In genomic region chr12:127145929-127146789, GRCh38 we compare ENCODE assay signal across 8 cellular contexts.
A peak's percentile ranks its signal among the peaks of the same experiment; 100 is the strongest.
DNase-seq lines count a peak whose midpoint lies in the region; ATAC-seq and TF ChIP-seq lines count a peak whose summit lies in the region.

No MANE protein-coding gene starts in this region.

- intact Hi-C loops in esophagus squamous epithelium (cut with DNase I), result no loop called here

- H3K4me1 ChIP-seq in esophagus squamous epithelium (peaks cover 0 to 13% (median 0%) of the 10 kb centered on the region in 3 donors), neuronal stem cell (ENCODE audit: control insufficient read depth in 2 of 2, insufficient read depth in 1 of 2, low read depth in 1 of 2, low read length in 2 of 2) (peaks cover 0 to 11% of the 10 kb centered on the region in 2 donors)

- peak overlapping the region; percentile 86 for H2AK5ac ChIP-seq in neuronal stem cell (ENCODE audit: low read depth, low read length)

- no peak for TF ChIP-seq CTCF in esophagus squamous epithelium (IDR thresholded peaks at IDR 0.05)

- H3K18ac ChIP-seq in neuronal stem cell (ENCODE audit: low read length), result peak overlapping the region; percentile 22

- H3K4me3 ChIP-seq in esophagus squamous epithelium (peak overlapping the region; percentile 46 to 68 (median 48)), neuronal stem cell (ENCODE audit: low read length in 2 of 2) (peak overlapping the region in 1 of 2 donors; percentile 25)

- WGBS in esophagus squamous epithelium, 2 donors, result 13 to 27% methylated on average over 9 to 19 of the region's 85 CpGs
- no CpG with 5 or more reads among the region's 85 CpGs for WGBS in neuronal stem cell (ENCODE audit: extremely low coverage in 2 of 2, insufficient read length in 2 of 2, insufficient replicate concordance in 1 of 2), 2 donors

- peaks cover 10% of the 10 kb centered on the region for H3K27me3 Mint-ChIP-seq in stimulated activated naive CD8-positive, alpha-beta T cell treated with anti-CD3 and anti-CD28 coated beads, Interleukin-15, Interleukin-2, amounts not matched to agents 100 ng/mL and 50 ng/mL, for 24 hours

- no peak overlapping the region for H2AFZ ChIP-seq in neuronal stem cell (ENCODE audit: low read length)

- ATAC-seq in GM21723 (IDR thresholded peaks at IDR 0.05; ENCODE audit: unreplicated experiment), result no peak

- H3K9me3 Mint-ChIP-seq in stimulated activated naive CD8-positive, alpha-beta T cell treated with anti-CD3 and anti-CD28 coated beads, Interleukin-15, Interleukin-2, amounts not matched to agents 100 ng/mL and 50 ng/mL, for 24 hours, result peaks cover 5% of the 10 kb centered on the region

- peak overlapping the region; percentile 73 for H3K4me3 Mint-ChIP-seq in stimulated activated naive CD8-positive, alpha-beta T cell treated with anti-CD3 and anti-CD28 coated beads, Interleukin-15, Interleukin-2, amounts not matched to agents 100 ng/mL and 50 ng/mL, for 24 hours

- H3K27me3 ChIP-seq in esophagus squamous epithelium, result peaks cover 0 to 13% (median 0%) of the 10 kb centered on the region in 4 donors
- H3K27me3 ChIP-seq in neuronal stem cell (ENCODE audit: control insufficient read depth in 3 of 3, insufficient read depth in 3 of 3, low read depth in 1 of 3, low read length in 3 of 3), result no peaks in the 10 kb centered on the region

- DNase-seq in NCI-H1436 (lab: John Stamatoyannopoulos, UW), result peak; percentile 81
- no peak for DNase-seq in NCI-H1436 treated with DMSO at 0.1 percent for 48 hours (lab: John Stamatoyannopoulos, UW)
- peak; percentile 80 to 86 for DNase-seq in activated T-cell treated with anti-CD3 and anti-CD28 coated beads, Interleukin-2, amount 50 U/mL, for 48 hours
- DNase-seq in esophagus squamous epithelium (lab: John Stamatoyannopoulos, UW), result no peak
- DNase-seq in neuronal stem cell (ENCODE audit: low spot score), result no peak
- no peak for DNase-seq in NCI-H526 (lab: John Stamatoyannopoulos, UW)

- no peak overlapping the region for H2BK5ac ChIP-seq in neuronal stem cell (ENCODE audit: low read length)

- peak overlapping the region; percentile 49 for H3K23ac ChIP-seq in neuronal stem cell (ENCODE audit: low read depth, low read length, poor library complexity)

- H3K9me3 ChIP-seq in esophagus squamous epithelium (no peaks in the 10 kb centered on the region), neuronal stem cell (replicated peaks in 1 of 2; ENCODE audit: control insufficient read depth in 2 of 2, insufficient read depth in 1 of 2, low read depth in 1 of 2, low read length in 2 of 2) (peaks cover 0 to 2% of the 10 kb centered on the region in 2 donors)

- H3K79me1 ChIP-seq in neuronal stem cell (ENCODE audit: low read depth, low read length), result no peaks in the 10 kb centered on the region

- no peak overlapping the region for H3K4ac ChIP-seq in neuronal stem cell (ENCODE audit: low read length)

- H3K36me3 ChIP-seq in esophagus squamous epithelium (no peaks in the 10 kb centered on the region), neuronal stem cell (replicated peaks in 1 of 2; ENCODE audit: control insufficient read depth in 2 of 2, insufficient read depth in 2 of 2, low read length in 2 of 2) (no peaks in the 10 kb centered on the region)

- H4K8ac ChIP-seq in neuronal stem cell (ENCODE audit: low read depth, low read length), result no peak overlapping the region

- H2BK15ac ChIP-seq in neuronal stem cell (ENCODE audit: low read length), result peak overlapping the region; percentile 83

- peaks cover 4% of the 10 kb centered on the region for H3K4me1 Mint-ChIP-seq in stimulated activated naive CD8-positive, alpha-beta T cell treated with anti-CD3 and anti-CD28 coated beads, Interleukin-15, Interleukin-2, amounts not matched to agents 100 ng/mL and 50 ng/mL, for 24 hours (ENCODE audit: low read depth)

- H3K4me2 ChIP-seq in neuronal stem cell (ENCODE audit: insufficient read depth, low read length, poor library complexity, severe bottlenecking), result no peak overlapping the region

- H3K9ac ChIP-seq in neuronal stem cell (ENCODE audit: low read depth, low read length, poor library complexity), result peak overlapping the region; percentile 17

- H3K27ac ChIP-seq in esophagus squamous epithelium (peak overlapping the region in 2 of 4 donors; percentile 19 to 31), neuronal stem cell (replicated peaks; ENCODE audit: low read length) (no peak overlapping the region)

- peak overlapping the region; percentile 24 for H4K91ac ChIP-seq in neuronal stem cell (ENCODE audit: low read depth, low read length, poor library complexity)

- H3K14ac ChIP-seq in neuronal stem cell (ENCODE audit: low read length), result peak overlapping the region; percentile 77

- H2BK120ac ChIP-seq in neuronal stem cell (ENCODE audit: low read depth, low read length), result no peak overlapping the region

- TF ChIP-seq POLR2A in esophagus squamous epithelium (IDR thresholded peaks at IDR 0.05), result peak in 1 of 4 donors; percentile 16

- no peaks in the 10 kb centered on the region for H3K36me3 Mint-ChIP-seq in stimulated activated naive CD8-positive, alpha-beta T cell treated with anti-CD3 and anti-CD28 coated beads, Interleukin-15, Interleukin-2, amounts not matched to agents 100 ng/mL and 50 ng/mL, for 24 hours (ENCODE audit: low read depth)

- H3K27ac Mint-ChIP-seq in stimulated activated naive CD8-positive, alpha-beta T cell treated with anti-CD3 and anti-CD28 coated beads, Interleukin-15, Interleukin-2, amounts not matched to agents 100 ng/mL and 50 ng/mL, for 24 hours, result peak overlapping the region; percentile 8

- no peak overlapping the region for H2BK12ac ChIP-seq in neuronal stem cell (ENCODE audit: low read length)

Comparison
In these comparisons a context has a peak if more than half of its experiments do, and no peak if none do; other contexts are left out.
1. DNase-seq: peak in NCI-H1436 (single experiment) and activated T-cell treated with anti-CD3 and anti-CD28 coated beads, Interleukin-2, amount 50 U/mL, for 48 hours (2 of 2); none in NCI-H1436 treated with DMSO at 0.1 percent for 48 hours (single experiment), esophagus squamous epithelium (single experiment), neuronal stem cell (single experiment) and NCI-H526 (0 of 2).